ENCODE assay signal across 8 cellular contexts in the genomic region with DNA sequence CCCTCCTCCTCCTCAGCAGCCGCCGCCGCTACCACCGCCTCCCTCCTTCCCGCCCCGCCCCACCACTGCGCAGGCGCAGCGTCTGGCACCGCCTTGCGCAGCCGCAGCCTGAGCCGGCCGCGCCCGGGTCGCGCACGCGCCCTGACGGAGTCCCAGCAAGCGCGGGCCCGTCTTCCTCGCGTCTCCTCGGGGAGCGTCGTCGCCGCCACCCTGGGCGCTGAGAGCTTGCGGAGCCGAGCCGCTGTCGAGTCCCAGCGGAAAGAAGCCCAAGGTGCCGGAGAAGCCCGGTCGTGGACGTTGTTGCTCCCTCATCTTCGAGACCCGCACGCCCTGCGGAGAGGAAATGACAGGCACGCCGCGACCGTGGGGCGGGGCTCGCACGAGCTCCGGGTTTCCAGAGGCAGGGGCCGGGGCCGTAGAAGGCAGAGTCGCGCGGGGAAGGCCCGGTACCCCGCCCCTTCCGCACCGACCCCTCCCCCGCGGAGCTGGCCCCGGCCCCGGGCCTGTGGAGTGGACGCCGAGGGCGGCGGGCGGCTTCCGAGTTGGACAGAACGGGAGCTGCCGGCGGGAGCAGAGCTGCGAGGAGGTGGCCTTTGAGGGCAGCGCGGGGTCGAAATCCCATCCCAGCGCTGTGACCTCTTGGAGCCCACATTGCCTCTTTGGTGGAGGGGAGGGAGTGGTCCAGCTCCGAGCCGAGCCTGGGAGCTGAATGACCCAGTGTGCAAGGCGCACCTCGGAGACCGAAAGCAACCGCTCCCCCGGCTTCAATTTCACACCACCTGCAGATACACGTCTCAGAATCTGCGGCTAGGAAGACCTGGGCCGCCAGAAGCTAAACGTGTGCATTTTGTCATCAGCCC. TPM values are rescaled to one million over a fixed set of nuclear protein-coding genes. Genes with fewer than 3 reads are reported as not detected.
DNase-seq lines count a peak whose midpoint lies in the region; ATAC-seq and TF ChIP-seq lines count a peak whose summit lies in the region.

No MANE protein-coding gene starts in this region.

- H3K9me3 Mint-ChIP-seq in activated T-helper 1 cell treated with anti-CD3 and anti-CD28 coated beads, Interleukin-12 subunit alpha, Interleukin-12 subunit beta, Interleukin-2, Interleukin-4 antibody, amounts not matched to agents 30 ng/mL and 10 ng/mL and 1 ng/mL, durations not matched to agents 14 hours and 24 hours and 36 hours, result no peaks in the 10 kb centered on the region
- H3K9me3 Mint-ChIP-seq in naive thymus-derived CD8-positive, alpha-beta T cell, result no peaks in the 10 kb centered on the region
- no peaks in the 10 kb centered on the region for H3K9me3 Mint-ChIP-seq in stimulated activated memory B cell treated with anti-CD40 and anti-IgM and Interleukin-4, amounts not matched to agents 10 μg/mL and 1 μg/mL and 100 μg/mL, for 72 hours

- peak overlapping the region; percentile 77 for H3K27ac ChIP-seq in DOHH2 (ENCODE audit: low read depth, low read length)

- peaks cover 31% of the 10 kb centered on the region for H3K36me3 Mint-ChIP-seq in activated T-helper 1 cell treated with anti-CD3 and anti-CD28 coated beads, Interleukin-12 subunit alpha, Interleukin-12 subunit beta, Interleukin-2, Interleukin-4 antibody, amounts not matched to agents 30 ng/mL and 10 ng/mL and 1 ng/mL, durations not matched to agents 14 hours and 24 hours and 36 hours (ENCODE audit: low read depth)
- peaks cover 0 to 25% (median 2%) of the 10 kb centered on the region in 3 donors for H3K36me3 Mint-ChIP-seq in naive thymus-derived CD8-positive, alpha-beta T cell
- H3K36me3 Mint-ChIP-seq in stimulated activated memory B cell treated with anti-CD40 and anti-IgM and Interleukin-4, amounts not matched to agents 10 μg/mL and 1 μg/mL and 100 μg/mL, for 72 hours, result peaks cover 35% of the 10 kb centered on the region

- H3K4me3 Mint-ChIP-seq in activated T-helper 1 cell treated with anti-CD3 and anti-CD28 coated beads, Interleukin-12 subunit alpha, Interleukin-12 subunit beta, Interleukin-2, Interleukin-4 antibody, amounts not matched to agents 30 ng/mL and 10 ng/mL and 1 ng/mL, durations not matched to agents 14 hours and 24 hours and 36 hours, result peak overlapping the region; percentile 92
- peak overlapping the region; percentile 70 to 95 (median 90) for H3K4me3 Mint-ChIP-seq in naive thymus-derived CD8-positive, alpha-beta T cell
- peak overlapping the region; percentile 92 for H3K4me3 Mint-ChIP-seq in stimulated activated memory B cell treated with anti-CD40 and anti-IgM and Interleukin-4, amounts not matched to agents 10 μg/mL and 1 μg/mL and 100 μg/mL, for 72 hours

- intact Hi-C loops in activated T-helper 1 cell treated with anti-CD3 and anti-CD28 coated beads, Interleukin-12 subunit alpha, Interleukin-12 subunit beta, Interleukin-2, Interleukin-4 antibody, amounts not matched to agents 30 ng/mL and 10 ng/mL and 1 ng/mL, durations not matched to agents 14 hours and 24 hours and 36 hours (cut with micrococcal nuclease), result loop anchor here (1.0 to 10.0 kb wide), 3 partner anchors 84 to 318 kb away; partner anchors contain the start of genes COX6A1 and RPLP0

- no peaks in the 10 kb centered on the region for H3K9me3 ChIP-seq in DOHH2 (ENCODE audit: control insufficient read depth, insufficient read depth, low read length)

- no peak for TF ChIP-seq CTCF in DOHH2 (IDR thresholded peaks at IDR 0.05; ENCODE audit: low read depth, low read length, poor library complexity, severe bottlenecking)
- no peak for TF ChIP-seq CTCF in LNCaP clone FGC (IDR thresholded peaks at IDR 0.05; ENCODE audit: control insufficient read depth, extremely low read depth, insufficient read depth)

- peak; percentile 77 for ATAC-seq in naive thymus-derived CD8-positive, alpha-beta T cell
- ATAC-seq in stimulated activated memory B cell treated with anti-CD40 and anti-IgM and Interleukin-4, amounts not matched to agents 10 μg/mL and 1 μg/mL and 100 μg/mL, for 72 hours, result peak; percentile 86

- H3F3A ChIP-seq in DOHH2 (ENCODE audit: control insufficient read depth, insufficient read depth), result peaks cover 12% of the 10 kb centered on the region

- H3K4me3 ChIP-seq in DOHH2 (ENCODE audit: low read length) (peak overlapping the region; percentile 96), LNCaP clone FGC (ENCODE audit: low read depth, low read length) (peak overlapping the region; percentile 74)

- peak overlapping the region; percentile 85 for H3K4me2 ChIP-seq in DOHH2 (ENCODE audit: low read length)

- no peaks in the 10 kb centered on the region for H3K9me2 ChIP-seq in DOHH2 (replicated peaks; ENCODE audit: control insufficient read depth, low read length)

- peaks cover 70% of the 10 kb centered on the region for H3K79me2 ChIP-seq in DOHH2 (ENCODE audit: control insufficient read depth, low read length)

- H3K27me3 ChIP-seq in DOHH2 (ENCODE audit: control insufficient read depth, low read length), result no peaks in the 10 kb centered on the region

- DNase-seq in GOT3 (lab: John Stamatoyannopoulos, UW) (peak; percentile 93), LNCaP clone FGC (ENCODE audit: low read depth) (no peak), RKO (ENCODE audit: low spot score) (peak; percentile 90), fibroblast of gingiva (ENCODE audit: low read depth) (peak; percentile 92)
- peak; percentile 97 for DNase-seq in activated T-helper 1 cell treated with anti-CD3 and anti-CD28 coated beads, Interleukin-12 subunit alpha, Interleukin-12 subunit beta, Interleukin-2, Interleukin-4 antibody, amounts not matched to agents 30 ng/mL and 10 ng/mL and 1 ng/mL, durations not matched to agents 14 hours and 24 hours and 36 hours (ENCODE audit: low spot score)
- DNase-seq in naive thymus-derived CD8-positive, alpha-beta T cell, result peak; percentile 94 to 98 (median 98)

- H4K20me1 ChIP-seq in DOHH2 (ENCODE audit: control insufficient read depth, insufficient read depth, low read depth, low read length), result peaks cover 25% of the 10 kb centered on the region; the same call in 1 of the 2 replicates

- H3K36me3 ChIP-seq in DOHH2 (ENCODE audit: control insufficient read depth, low read length), result peaks cover 57% of the 10 kb centered on the region

- peaks cover 68% of the 10 kb centered on the region for H3K4me1 ChIP-seq in DOHH2 (ENCODE audit: control insufficient read depth, low read length)

- H3K27me3 Mint-ChIP-seq in activated T-helper 1 cell treated with anti-CD3 and anti-CD28 coated beads, Interleukin-12 subunit alpha, Interleukin-12 subunit beta, Interleukin-2, Interleukin-4 antibody, amounts not matched to agents 30 ng/mL and 10 ng/mL and 1 ng/mL, durations not matched to agents 14 hours and 24 hours and 36 hours (ENCODE audit: insufficient read depth), result no peaks in the 10 kb centered on the region
- H3K27me3 Mint-ChIP-seq in naive thymus-derived CD8-positive, alpha-beta T cell, result no peaks in the 10 kb centered on the region
- H3K27me3 Mint-ChIP-seq in stimulated activated memory B cell treated with anti-CD40 and anti-IgM and Interleukin-4, amounts not matched to agents 10 μg/mL and 1 μg/mL and 100 μg/mL, for 72 hours, result no peaks in the 10 kb centered on the region

- H3K4me1 Mint-ChIP-seq in activated T-helper 1 cell treated with anti-CD3 and anti-CD28 coated beads, Interleukin-12 subunit alpha, Interleukin-12 subunit beta, Interleukin-2, Interleukin-4 antibody, amounts not matched to agents 30 ng/mL and 10 ng/mL and 1 ng/mL, durations not matched to agents 14 hours and 24 hours and 36 hours (ENCODE audit: low read depth), result peaks cover 72% of the 10 kb centered on the region
- H3K4me1 Mint-ChIP-seq in naive thymus-derived CD8-positive, alpha-beta T cell, result peaks cover 40 to 81% (median 77%) of the 10 kb centered on the region in 4 donors
- H3K4me1 Mint-ChIP-seq in stimulated activated memory B cell treated with anti-CD40 and anti-IgM and Interleukin-4, amounts not matched to agents 10 μg/mL and 1 μg/mL and 100 μg/mL, for 72 hours, result peaks cover 82% of the 10 kb centered on the region

- H3K27ac Mint-ChIP-seq in activated T-helper 1 cell treated with anti-CD3 and anti-CD28 coated beads, Interleukin-12 subunit alpha, Interleukin-12 subunit beta, Interleukin-2, Interleukin-4 antibody, amounts not matched to agents 30 ng/mL and 10 ng/mL and 1 ng/mL, durations not matched to agents 14 hours and 24 hours and 36 hours, result peak overlapping the region; percentile 94
- H3K27ac Mint-ChIP-seq in naive thymus-derived CD8-positive, alpha-beta T cell, result peak overlapping the region; percentile 76 to 95 (median 88)
- H3K27ac Mint-ChIP-seq in stimulated activated memory B cell treated with anti-CD40 and anti-IgM and Interleukin-4, amounts not matched to agents 10 μg/mL and 1 μg/mL and 100 μg/mL, for 72 hours, result peak overlapping the region; percentile 46

- POLR2A ChIA-PET in naive thymus-derived CD8-positive, alpha-beta T cell (lab: Charles Lee), result interaction anchor here (0.5 to 4.9 kb wide), 14 partner anchors 9 to 331 kb away, joined by 3 to 35 read pairs (median 4); partner anchors contain the start of genes BICDL1, RNU4-2 and RPLP0

RNA-seq across cellular contexts. Expression of gene RAB35, which starts 0.5 kb away (rescaled TPM):
- 89.2 and 94.2 TPM in 2 replicates for total RNA-seq in activated T-helper 1 cell treated with anti-CD3 and anti-CD28 coated beads, Interleukin-12 subunit alpha, Interleukin-12 subunit beta, Interleukin-2, Interleukin-4 antibody, amounts not matched to agents 30 ng/mL and 10 ng/mL and 1 ng/mL, durations not matched to agents 14 hours and 24 hours and 36 hours
- 10 to 100 TPM; 49.8 to 51.6 TPM for total RNA-seq in naive thymus-derived CD8-positive, alpha-beta T cell
- polyA plus RNA-seq in naive thymus-derived CD8-positive, alpha-beta T cell, result 10 to 100 TPM; 10.2 to 14.1 (median 12.6) TPM
